In the genomic region with DNA sequence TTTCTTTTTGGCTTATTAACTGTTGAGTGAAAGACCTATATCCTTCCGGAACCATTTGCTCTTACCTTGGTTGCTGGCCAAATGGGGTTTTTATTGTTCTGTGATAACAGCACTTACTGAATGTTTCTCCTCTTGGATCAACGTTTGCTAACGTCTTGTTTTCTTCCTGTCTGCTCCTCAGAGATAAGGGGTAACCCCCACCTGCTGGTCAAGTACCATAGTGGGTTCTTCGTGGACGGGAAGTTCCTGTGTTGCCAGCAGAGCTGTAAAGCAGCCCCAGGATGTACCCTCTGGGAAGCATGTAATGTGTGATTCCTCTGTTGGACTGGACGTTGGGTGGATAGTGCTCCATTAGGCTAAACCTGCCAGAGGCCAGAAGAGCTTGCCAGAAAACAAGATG, we compare ENCODE assay signal across 1 cellular context.
A peak's percentile ranks its signal among the peaks of the same experiment; 100 is the strongest.
TF ChIP-seq lines count a peak whose summit lies in the region.

No MANE protein-coding gene starts in this region.

TF ChIP-seq in K562, 482 proteins besides CTCF, POLR2A, EP300 and RAD21 (continued from another document and continues in another):
- TF ChIP-seq, protein P1, sequence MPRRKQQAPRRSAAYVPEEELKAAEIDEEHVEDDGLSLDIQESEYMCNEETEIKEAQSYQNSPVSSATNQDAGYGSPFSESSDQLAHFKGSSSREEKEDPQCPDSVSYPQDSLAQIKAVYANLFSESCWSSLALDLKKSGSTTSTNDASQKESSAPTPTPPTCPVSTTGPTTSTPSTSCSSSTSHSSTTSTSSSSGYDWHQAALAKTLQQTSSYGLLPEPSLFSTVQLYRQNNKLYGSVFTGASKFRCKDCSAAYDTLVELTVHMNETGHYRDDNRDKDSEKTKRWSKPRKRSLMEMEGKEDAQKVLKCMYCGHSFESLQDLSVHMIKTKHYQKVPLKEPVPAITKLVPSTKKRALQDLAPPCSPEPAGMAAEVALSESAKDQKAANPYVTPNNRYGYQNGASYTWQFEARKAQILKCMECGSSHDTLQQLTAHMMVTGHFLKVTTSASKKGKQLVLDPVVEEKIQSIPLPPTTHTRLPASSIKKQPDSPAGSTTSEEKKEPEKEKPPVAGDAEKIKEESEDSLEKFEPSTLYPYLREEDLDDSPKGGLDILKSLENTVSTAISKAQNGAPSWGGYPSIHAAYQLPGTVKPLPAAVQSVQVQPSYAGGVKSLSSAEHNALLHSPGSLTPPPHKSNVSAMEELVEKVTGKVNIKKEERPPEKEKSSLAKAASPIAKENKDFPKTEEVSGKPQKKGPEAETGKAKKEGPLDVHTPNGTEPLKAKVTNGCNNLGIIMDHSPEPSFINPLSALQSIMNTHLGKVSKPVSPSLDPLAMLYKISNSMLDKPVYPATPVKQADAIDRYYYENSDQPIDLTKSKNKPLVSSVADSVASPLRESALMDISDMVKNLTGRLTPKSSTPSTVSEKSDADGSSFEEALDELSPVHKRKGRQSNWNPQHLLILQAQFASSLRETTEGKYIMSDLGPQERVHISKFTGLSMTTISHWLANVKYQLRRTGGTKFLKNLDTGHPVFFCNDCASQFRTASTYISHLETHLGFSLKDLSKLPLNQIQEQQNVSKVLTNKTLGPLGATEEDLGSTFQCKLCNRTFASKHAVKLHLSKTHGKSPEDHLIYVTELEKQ (CRISPR knock-in tag; IDR thresholded peaks at IDR 0.05): no peak
- TF ChIP-seq TOE1 (IDR thresholded peaks at IDR 0.05; ENCODE audit: borderline replicate concordance) (peak; percentile 53; the same call in 1 of the 2 replicates), TOE1 (CRISPR knock-in tag; IDR thresholded peaks at IDR 0.05; ENCODE audit: borderline replicate concordance, low read depth) (no peak), ZNF764 (CRISPR knock-in tag; IDR thresholded peaks at IDR 0.05; ENCODE audit: low read depth) (no peak), SIN3A (IDR thresholded peaks at IDR 0.05; ENCODE audit: borderline replicate concordance in 2 of 2, control insufficient read depth in 1 of 2, low read depth in 2 of 2, low read length in 2 of 2) (no peak), PRPF4 (IDR thresholded peaks at IDR 0.05; ENCODE audit: insufficient read depth, low read depth, low read length, poor library complexity, severe bottlenecking) (no peak), CBFA2T3 (IDR thresholded peaks at IDR 0.05) (peak; percentile 95), CBX3 (IDR thresholded peaks at IDR 0.05; ENCODE audit: borderline replicate concordance in 1 of 2, low read length in 2 of 2) (peak in 1 of 2 experiments; percentile 85; a peak in 2 of 3 replicates), ZFX (CRISPR knock-in tag; IDR thresholded peaks at IDR 0.05) (no peak), JUNB (CRISPR knock-in tag; conservative IDR thresholded peaks at IDR 0.05) (no peak), GATAD2A (IDR thresholded peaks at IDR 0.05) (no peak), STAT5B (CRISPR knock-in tag; IDR thresholded peaks at IDR 0.05) (no peak), NFIX (CRISPR knock-in tag; IDR thresholded peaks at IDR 0.05; ENCODE audit: low read depth) (no peak), ZNF583 (CRISPR knock-in tag; IDR thresholded peaks at IDR 0.05) (no peak), CHD4 (IDR thresholded peaks at IDR 0.05; ENCODE audit: insufficient read depth, insufficient replicate concordance, low read depth, low read length, poor library complexity, severe bottlenecking) (no peak), BRD9 (IDR thresholded peaks at IDR 0.05; ENCODE audit: low read depth, partially characterized antibody) (no peak), ARNT (IDR thresholded peaks at IDR 0.05) (peak in 1 of 2 experiments; percentile 63; a peak in 2 of 4 replicates), SP2 (IDR thresholded peaks at IDR 0.05; ENCODE audit: extremely low read depth, low read depth, low read length, poor library complexity, severe bottlenecking) (no peak), CBX5 (IDR thresholded peaks at IDR 0.05; ENCODE audit: borderline replicate concordance, low read depth) (no peak), TFAM (CRISPR knock-in tag; conservative IDR thresholded peaks at IDR 0.05) (no peak), MCM7 (IDR thresholded peaks at IDR 0.05) (no peak), NR1H2 (CRISPR knock-in tag; IDR thresholded peaks at IDR 0.05) (no peak), TCF7 (IDR thresholded peaks at IDR 0.05; ENCODE audit: borderline replicate concordance) (no peak), RFX5 (IDR thresholded peaks at IDR 0.05; ENCODE audit: low read depth, low read length) (no peak), ZNF436 (CRISPR knock-in tag; IDR thresholded peaks at IDR 0.05) (no peak), ZNF830 (CRISPR knock-in tag; IDR thresholded peaks at IDR 0.05) (no peak)
- TF ChIP-seq, protein P2, sequence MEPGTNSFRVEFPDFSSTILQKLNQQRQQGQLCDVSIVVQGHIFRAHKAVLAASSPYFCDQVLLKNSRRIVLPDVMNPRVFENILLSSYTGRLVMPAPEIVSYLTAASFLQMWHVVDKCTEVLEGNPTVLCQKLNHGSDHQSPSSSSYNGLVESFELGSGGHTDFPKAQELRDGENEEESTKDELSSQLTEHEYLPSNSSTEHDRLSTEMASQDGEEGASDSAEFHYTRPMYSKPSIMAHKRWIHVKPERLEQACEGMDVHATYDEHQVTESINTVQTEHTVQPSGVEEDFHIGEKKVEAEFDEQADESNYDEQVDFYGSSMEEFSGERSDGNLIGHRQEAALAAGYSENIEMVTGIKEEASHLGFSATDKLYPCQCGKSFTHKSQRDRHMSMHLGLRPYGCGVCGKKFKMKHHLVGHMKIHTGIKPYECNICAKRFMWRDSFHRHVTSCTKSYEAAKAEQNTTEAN (CRISPR knock-in tag; IDR thresholded peaks at IDR 0.05): no peak
- TF ChIP-seq, protein P3, sequence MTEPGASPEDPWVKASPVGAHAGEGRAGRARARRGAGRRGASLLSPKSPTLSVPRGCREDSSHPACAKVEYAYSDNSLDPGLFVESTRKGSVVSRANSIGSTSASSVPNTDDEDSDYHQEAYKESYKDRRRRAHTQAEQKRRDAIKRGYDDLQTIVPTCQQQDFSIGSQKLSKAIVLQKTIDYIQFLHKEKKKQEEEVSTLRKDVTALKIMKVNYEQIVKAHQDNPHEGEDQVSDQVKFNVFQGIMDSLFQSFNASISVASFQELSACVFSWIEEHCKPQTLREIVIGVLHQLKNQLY (CRISPR knock-in tag; conservative IDR thresholded peaks at IDR 0.05): no peak
- TF ChIP-seq, protein P4, sequence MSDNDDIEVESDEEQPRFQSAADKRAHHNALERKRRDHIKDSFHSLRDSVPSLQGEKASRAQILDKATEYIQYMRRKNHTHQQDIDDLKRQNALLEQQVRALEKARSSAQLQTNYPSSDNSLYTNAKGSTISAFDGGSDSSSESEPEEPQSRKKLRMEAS (CRISPR knock-in tag; IDR thresholded peaks at IDR 0.05): no peak
- TF ChIP-seq, protein P5, sequence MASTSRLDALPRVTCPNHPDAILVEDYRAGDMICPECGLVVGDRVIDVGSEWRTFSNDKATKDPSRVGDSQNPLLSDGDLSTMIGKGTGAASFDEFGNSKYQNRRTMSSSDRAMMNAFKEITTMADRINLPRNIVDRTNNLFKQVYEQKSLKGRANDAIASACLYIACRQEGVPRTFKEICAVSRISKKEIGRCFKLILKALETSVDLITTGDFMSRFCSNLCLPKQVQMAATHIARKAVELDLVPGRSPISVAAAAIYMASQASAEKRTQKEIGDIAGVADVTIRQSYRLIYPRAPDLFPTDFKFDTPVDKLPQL (IDR thresholded peaks at IDR 0.05; ENCODE audit: extremely low read depth, insufficient read length): no peak
- TF ChIP-seq, protein P6, sequence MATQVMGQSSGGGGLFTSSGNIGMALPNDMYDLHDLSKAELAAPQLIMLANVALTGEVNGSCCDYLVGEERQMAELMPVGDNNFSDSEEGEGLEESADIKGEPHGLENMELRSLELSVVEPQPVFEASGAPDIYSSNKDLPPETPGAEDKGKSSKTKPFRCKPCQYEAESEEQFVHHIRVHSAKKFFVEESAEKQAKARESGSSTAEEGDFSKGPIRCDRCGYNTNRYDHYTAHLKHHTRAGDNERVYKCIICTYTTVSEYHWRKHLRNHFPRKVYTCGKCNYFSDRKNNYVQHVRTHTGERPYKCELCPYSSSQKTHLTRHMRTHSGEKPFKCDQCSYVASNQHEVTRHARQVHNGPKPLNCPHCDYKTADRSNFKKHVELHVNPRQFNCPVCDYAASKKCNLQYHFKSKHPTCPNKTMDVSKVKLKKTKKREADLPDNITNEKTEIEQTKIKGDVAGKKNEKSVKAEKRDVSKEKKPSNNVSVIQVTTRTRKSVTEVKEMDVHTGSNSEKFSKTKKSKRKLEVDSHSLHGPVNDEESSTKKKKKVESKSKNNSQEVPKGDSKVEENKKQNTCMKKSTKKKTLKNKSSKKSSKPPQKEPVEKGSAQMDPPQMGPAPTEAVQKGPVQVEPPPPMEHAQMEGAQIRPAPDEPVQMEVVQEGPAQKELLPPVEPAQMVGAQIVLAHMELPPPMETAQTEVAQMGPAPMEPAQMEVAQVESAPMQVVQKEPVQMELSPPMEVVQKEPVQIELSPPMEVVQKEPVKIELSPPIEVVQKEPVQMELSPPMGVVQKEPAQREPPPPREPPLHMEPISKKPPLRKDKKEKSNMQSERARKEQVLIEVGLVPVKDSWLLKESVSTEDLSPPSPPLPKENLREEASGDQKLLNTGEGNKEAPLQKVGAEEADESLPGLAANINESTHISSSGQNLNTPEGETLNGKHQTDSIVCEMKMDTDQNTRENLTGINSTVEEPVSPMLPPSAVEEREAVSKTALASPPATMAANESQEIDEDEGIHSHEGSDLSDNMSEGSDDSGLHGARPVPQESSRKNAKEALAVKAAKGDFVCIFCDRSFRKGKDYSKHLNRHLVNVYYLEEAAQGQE (CRISPR knock-in tag; IDR thresholded peaks at IDR 0.05; ENCODE audit: low read depth): no peak
- TF ChIP-seq, protein P7, sequence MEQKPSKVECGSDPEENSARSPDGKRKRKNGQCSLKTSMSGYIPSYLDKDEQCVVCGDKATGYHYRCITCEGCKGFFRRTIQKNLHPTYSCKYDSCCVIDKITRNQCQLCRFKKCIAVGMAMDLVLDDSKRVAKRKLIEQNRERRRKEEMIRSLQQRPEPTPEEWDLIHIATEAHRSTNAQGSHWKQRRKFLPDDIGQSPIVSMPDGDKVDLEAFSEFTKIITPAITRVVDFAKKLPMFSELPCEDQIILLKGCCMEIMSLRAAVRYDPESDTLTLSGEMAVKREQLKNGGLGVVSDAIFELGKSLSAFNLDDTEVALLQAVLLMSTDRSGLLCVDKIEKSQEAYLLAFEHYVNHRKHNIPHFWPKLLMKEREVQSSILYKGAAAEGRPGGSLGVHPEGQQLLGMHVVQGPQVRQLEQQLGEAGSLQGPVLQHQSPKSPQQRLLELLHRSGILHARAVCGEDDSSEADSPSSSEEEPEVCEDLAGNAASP (IDR thresholded peaks at IDR 0.05): no peak
- TF ChIP-seq, protein P8, sequence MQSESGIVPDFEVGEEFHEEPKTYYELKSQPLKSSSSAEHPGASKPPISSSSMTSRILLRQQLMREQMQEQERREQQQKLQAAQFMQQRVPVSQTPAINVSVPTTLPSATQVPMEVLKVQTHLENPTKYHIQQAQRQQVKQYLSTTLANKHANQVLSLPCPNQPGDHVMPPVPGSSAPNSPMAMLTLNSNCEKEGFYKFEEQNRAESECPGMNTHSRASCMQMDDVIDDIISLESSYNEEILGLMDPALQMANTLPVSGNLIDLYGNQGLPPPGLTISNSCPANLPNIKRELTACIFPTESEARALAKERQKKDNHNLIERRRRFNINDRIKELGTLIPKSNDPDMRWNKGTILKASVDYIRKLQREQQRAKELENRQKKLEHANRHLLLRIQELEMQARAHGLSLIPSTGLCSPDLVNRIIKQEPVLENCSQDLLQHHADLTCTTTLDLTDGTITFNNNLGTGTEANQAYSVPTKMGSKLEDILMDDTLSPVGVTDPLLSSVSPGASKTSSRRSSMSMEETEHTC (IDR thresholded peaks at IDR 0.05): no peak
- TF ChIP-seq, protein P9, sequence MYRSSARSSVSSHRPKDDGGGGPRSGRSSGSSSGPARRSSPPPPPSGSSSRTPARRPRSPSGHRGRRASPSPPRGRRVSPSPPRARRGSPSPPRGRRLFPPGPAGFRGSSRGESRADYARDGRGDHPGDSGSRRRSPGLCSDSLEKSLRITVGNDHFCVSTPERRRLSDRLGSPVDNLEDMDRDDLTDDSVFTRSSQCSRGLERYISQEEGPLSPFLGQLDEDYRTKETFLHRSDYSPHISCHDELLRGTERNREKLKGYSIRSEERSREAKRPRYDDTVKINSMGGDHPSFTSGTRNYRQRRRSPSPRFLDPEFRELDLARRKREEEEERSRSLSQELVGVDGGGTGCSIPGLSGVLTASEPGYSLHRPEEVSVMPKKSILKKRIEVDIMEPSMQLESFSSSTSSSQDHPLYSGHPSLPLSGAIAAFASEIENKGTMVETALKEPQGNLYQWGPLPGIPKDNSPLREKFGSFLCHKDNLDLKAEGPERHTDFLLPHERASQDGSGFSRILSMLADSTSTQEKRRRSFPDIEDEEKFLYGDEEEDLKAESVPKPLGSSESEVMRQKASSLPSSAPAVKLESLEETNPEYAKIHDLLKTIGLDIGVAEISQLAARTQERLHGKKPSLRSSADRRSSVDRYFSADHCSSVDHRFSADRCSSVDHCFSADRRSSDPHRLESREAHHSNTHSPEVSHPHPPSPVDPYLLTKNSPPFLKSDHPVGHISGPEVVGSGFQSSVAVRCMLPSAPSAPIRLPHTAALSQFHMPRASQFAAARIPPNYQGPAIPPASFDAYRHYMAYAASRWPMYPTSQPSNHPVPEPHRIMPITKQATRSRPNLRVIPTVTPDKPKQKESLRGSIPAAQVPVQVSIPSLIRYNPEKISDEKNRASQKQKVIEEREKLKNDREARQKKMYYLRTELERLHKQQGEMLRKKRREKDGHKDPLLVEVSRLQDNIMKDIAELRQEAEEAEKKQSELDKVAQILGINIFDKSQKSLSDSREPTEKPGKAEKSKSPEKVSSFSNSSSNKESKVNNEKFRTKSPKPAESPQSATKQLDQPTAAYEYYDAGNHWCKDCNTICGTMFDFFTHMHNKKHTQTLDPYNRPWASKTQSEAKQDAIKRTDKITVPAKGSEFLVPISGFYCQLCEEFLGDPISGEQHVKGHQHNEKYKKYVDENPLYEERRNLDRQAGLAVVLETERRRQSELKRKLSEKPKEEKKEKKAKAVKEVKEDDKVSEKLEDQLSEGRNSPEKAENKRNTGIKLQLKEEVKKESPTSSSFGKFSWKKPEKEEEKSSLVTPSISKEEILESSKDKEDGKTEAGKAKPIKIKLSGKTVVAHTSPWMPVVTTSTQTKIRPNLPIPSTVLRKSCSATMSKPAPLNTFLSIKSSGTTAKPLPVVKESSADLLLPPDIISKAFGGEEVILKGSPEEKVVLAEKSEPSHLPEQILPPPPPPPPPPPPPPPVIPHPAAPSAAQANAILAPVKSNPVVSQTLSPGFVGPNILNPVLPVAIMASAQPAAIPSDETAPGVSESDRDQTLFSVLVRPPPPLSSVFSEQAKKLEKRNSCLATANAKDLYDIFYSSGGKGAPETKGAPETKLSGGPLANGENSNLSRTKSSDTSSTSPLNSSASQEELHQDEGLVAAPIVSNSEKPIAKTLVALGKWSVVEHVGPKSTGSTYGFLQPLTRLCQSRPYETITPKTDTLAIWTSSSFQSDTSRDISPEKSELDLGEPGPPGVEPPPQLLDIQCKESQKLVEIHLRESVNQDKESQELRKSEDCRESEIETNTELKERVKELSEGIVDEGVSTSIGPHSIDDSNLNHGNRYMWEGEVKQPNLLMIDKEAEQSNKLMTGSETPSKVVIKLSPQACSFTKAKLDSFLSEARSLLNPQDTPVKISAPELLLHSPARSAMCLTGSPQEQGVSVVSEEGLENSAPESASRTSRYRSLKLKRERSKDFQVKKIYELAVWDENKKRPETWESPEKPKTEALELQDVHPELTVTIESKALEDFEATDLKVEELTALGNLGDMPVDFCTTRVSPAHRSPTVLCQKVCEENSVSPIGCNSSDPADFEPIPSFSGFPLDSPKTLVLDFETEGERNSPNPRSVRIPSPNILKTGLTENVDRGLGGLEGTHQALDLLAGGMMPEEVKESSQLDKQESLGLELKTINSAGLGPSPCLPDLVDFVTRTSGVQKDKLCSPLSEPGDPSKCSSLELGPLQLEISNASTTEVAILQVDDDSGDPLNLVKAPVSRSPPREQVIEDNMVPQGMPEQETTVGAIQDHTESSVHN (IDR thresholded peaks at IDR 0.05; ENCODE audit: borderline replicate concordance in 1 of 2, low read depth in 1 of 2): no peak
